Comparison of ENCODE assay signal across 1 cellular context in genomic region chr1:210407207-210407886, GRCh38.
TF ChIP-seq lines count a peak whose summit lies in the region.

No MANE protein-coding gene starts in this region.

TF ChIP-seq in H1, 55 proteins besides CTCF, POLR2A, EP300 and RAD21:
- TF ChIP-seq CHD7 (IDR thresholded peaks at IDR 0.05; ENCODE audit: insufficient replicate concordance, low read length) (peak; percentile 83), JUND (IDR thresholded peaks at IDR 0.05; ENCODE audit: low read length) (peak; percentile 43; the same call in 1 of the 2 replicates), CHD2 (IDR thresholded peaks at IDR 0.05; ENCODE audit: low read length) (no peak), ASH2L (IDR thresholded peaks at IDR 0.05; ENCODE audit: low read length) (peak; percentile 26), KDM4A (IDR thresholded peaks at IDR 0.05; ENCODE audit: low read depth, low read length, severe bottlenecking) (no peak), HDAC6 (IDR thresholded peaks at IDR 0.05; ENCODE audit: low read depth, low read length) (no peak), RNF2 (IDR thresholded peaks at IDR 0.05; ENCODE audit: borderline replicate concordance, low read depth, low read length, missing control alignments, poor library complexity, severe bottlenecking) (no peak), CREB1 (IDR thresholded peaks at IDR 0.05) (peak; percentile 57), EZH2 (IDR thresholded peaks at IDR 0.05; ENCODE audit: low read depth, low read length, severe bottlenecking) (no peak)
